In the genomic region with DNA sequence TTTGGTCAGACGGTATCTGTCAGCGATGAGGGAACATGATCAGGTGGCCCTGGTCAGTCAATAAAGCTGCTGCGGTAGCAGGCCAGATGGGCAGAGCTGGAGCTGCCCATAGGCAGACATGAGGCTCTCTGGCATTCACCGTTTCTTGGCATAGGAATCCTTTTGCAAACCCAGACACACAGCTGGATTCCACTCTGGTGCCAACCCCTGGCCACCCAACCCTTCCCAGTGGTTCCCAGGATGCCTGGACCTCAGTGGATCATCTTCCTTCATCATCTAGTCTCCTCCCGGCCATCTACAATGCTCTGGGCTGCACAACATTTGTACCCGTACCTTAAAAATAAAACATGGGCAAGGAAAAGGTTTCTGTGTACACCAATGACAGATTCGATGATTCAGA, we compare ENCODE assay signal across 14 cellular contexts.
"Had no signal": no experiment of that assay in that cellular context is flagged by ENCODE, and none has a peak within 500 bp of the region (broad histone marks: within the 10 kb centered on the region; RNA-seq: fewer than 3 reads in every experiment).

No MANE protein-coding gene starts in this region.

- DNase-seq: colonic mucosa; dermis blood vessel endothelial cell; erythroblast; foreskin keratinocyte; kidney; small intestine; stimulated activated CD4-positive, alpha-beta T cell treated with anti-CD3 and anti-CD28 coated beads, Interleukin-2, amount 100 ng/mL, for 48 hours; tibial artery; upper lobe of left lung had no signal

- H3K27ac ChIP-seq: colonic mucosa, foreskin keratinocyte, left ventricle myocardium inferior, neutrophil, tibial artery, upper lobe of left lung, vagina had no signal

- H3K27ac Mint-ChIP-seq: stimulated activated naive CD8-positive, alpha-beta T cell treated with anti-CD3 and anti-CD28 coated beads, Interleukin-15, Interleukin-2, amounts not matched to agents 100 ng/mL and 50 ng/mL, for 24 hours had no signal

- H3K36me3 ChIP-seq: colonic mucosa, left ventricle myocardium inferior, neutrophil, tibial artery, upper lobe of left lung, vagina had no signal

- ATAC-seq: foreskin keratinocyte; naive thymus-derived CD8-positive, alpha-beta T cell had no signal

- H3K27me3 Mint-ChIP-seq: stimulated activated naive CD8-positive, alpha-beta T cell treated with anti-CD3 and anti-CD28 coated beads, Interleukin-15, Interleukin-2, amounts not matched to agents 100 ng/mL and 50 ng/mL, for 24 hours had no signal

- H3K4me3 Mint-ChIP-seq: naive thymus-derived CD8-positive, alpha-beta T cell; stimulated activated naive CD8-positive, alpha-beta T cell treated with anti-CD3 and anti-CD28 coated beads, Interleukin-15, Interleukin-2, amounts not matched to agents 100 ng/mL and 50 ng/mL, for 24 hours had no signal

- H3K9me3 ChIP-seq: colonic mucosa, neutrophil, vagina had no signal

- H3K4me3 ChIP-seq: colonic mucosa, left ventricle myocardium inferior, tibial artery, upper lobe of left lung, vagina had no signal

- H3K4me1 ChIP-seq: colonic mucosa, foreskin keratinocyte, upper lobe of left lung, vagina had no signal

- H3K27me3 ChIP-seq: colonic mucosa, foreskin keratinocyte, upper lobe of left lung, vagina had no signal
